In the genomic region with DNA sequence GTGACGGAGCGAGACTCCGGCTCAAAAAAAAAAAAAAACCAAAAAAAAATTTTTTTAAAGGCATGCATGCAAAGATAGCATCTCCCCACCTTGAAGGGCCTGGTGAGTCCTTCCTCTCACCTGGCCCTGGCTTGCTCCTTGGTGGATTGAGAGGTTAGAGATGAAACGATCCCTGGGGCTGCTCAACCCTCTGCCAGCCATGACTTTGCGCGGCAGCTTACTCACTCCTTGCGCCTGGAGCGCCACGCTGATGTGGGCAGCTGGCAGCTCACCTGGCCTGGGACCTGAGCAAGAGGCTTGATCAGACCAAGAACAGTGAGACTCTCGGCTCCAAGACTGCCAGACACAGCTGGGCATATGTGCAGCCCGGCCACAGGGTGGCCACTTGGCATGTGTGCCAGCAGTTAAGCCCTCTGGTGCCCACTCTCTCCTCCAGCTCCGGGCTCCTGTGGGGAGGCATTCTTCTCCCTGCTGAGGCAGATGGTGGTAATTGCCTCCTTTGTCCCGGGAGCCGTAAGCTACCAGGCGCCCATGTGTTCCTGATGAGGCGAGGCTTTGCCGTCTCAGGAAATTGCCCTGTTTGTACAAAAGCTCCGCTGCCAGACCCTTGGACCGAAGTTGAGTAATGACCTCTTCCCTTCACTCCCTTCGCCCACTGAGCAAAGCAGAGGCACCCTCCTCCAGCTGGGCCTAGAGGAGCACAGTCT, we compare ENCODE assay signal across 1 cellular context.
TF ChIP-seq lines count a peak whose summit lies in the region.

No MANE protein-coding gene starts in this region.

TF ChIP-seq in HepG2, 621 proteins besides CTCF, POLR2A, EP300 and RAD21 (continued from another document and continues in another):
- TF ChIP-seq, protein P1, sequence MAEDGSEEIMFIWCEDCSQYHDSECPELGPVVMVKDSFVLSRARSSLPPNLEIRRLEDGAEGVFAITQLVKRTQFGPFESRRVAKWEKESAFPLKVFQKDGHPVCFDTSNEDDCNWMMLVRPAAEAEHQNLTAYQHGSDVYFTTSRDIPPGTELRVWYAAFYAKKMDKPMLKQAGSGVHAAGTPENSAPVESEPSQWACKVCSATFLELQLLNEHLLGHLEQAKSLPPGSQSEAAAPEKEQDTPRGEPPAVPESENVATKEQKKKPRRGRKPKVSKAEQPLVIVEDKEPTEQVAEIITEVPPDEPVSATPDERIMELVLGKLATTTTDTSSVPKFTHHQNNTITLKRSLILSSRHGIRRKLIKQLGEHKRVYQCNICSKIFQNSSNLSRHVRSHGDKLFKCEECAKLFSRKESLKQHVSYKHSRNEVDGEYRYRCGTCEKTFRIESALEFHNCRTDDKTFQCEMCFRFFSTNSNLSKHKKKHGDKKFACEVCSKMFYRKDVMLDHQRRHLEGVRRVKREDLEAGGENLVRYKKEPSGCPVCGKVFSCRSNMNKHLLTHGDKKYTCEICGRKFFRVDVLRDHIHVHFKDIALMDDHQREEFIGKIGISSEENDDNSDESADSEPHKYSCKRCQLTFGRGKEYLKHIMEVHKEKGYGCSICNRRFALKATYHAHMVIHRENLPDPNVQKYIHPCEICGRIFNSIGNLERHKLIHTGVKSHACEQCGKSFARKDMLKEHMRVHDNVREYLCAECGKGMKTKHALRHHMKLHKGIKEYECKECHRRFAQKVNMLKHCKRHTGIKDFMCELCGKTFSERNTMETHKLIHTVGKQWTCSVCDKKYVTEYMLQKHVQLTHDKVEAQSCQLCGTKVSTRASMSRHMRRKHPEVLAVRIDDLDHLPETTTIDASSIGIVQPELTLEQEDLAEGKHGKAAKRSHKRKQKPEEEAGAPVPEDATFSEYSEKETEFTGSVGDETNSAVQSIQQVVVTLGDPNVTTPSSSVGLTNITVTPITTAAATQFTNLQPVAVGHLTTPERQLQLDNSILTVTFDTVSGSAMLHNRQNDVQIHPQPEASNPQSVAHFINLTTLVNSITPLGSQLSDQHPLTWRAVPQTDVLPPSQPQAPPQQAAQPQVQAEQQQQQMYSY (CRISPR knock-in tag; IDR thresholded peaks at IDR 0.05): no peak
- TF ChIP-seq PITX1 (CRISPR knock-in tag; IDR thresholded peaks at IDR 0.05) (no peak; the same call in 1 of the 2 replicates), SIX1 (CRISPR knock-in tag; IDR thresholded peaks at IDR 0.05; ENCODE audit: borderline replicate concordance) (no peak), KLF6 (CRISPR knock-in tag; IDR thresholded peaks at IDR 0.05) (no peak), NCOA5 (CRISPR knock-in tag; IDR thresholded peaks at IDR 0.05) (no peak), PAX8 (CRISPR knock-in tag; IDR thresholded peaks at IDR 0.05; ENCODE audit: borderline replicate concordance) (no peak), TBX2 (CRISPR knock-in tag; IDR thresholded peaks at IDR 0.05; ENCODE audit: borderline replicate concordance) (0 out of 2 replicates have a peak, but pooled peaks have one; percentile 32), STAG1 (CRISPR knock-in tag; IDR thresholded peaks at IDR 0.05) (no peak), ZNF747 (CRISPR knock-in tag; IDR thresholded peaks at IDR 0.05; ENCODE audit: borderline replicate concordance) (no peak; the same call in 1 of the 2 replicates), FOXM1 (CRISPR knock-in tag; IDR thresholded peaks at IDR 0.05) (no peak), ZFP1 (CRISPR knock-in tag; IDR thresholded peaks at IDR 0.05) (0 out of 2 replicates have a peak, but pooled peaks have one; percentile 32), HES4 (CRISPR knock-in tag; IDR thresholded peaks at IDR 0.05; ENCODE audit: borderline replicate concordance) (0 out of 2 replicates have a peak, but pooled peaks have one; percentile 42), ZNF362 (CRISPR knock-in tag; IDR thresholded peaks at IDR 0.05; ENCODE audit: borderline replicate concordance) (no peak), ZNF891 (CRISPR knock-in tag; IDR thresholded peaks at IDR 0.05) (peak; percentile 63; the same call in 1 of the 2 replicates), RAD51 (IDR thresholded peaks at IDR 0.05; ENCODE audit: borderline replicate concordance) (no peak), MTA3 (CRISPR knock-in tag; IDR thresholded peaks at IDR 0.05) (no peak), CHD2 (IDR thresholded peaks at IDR 0.05; ENCODE audit: low read depth, low read length) (no peak), ZSCAN21 (CRISPR knock-in tag; IDR thresholded peaks at IDR 0.05; ENCODE audit: borderline replicate concordance) (no peak), ZNF766 (CRISPR knock-in tag; IDR thresholded peaks at IDR 0.05; ENCODE audit: borderline replicate concordance) (peak; percentile 91; the same call in 1 of the 2 replicates), SIN3B (IDR thresholded peaks at IDR 0.05; ENCODE audit: low read length) (no peak), ZBTB14 (CRISPR knock-in tag; IDR thresholded peaks at IDR 0.05) (no peak), TCF12 (IDR thresholded peaks at IDR 0.05) (no peak), TCF12 (CRISPR knock-in tag; IDR thresholded peaks at IDR 0.05) (no peak), CBX5 (CRISPR knock-in tag; IDR thresholded peaks at IDR 0.05; ENCODE audit: borderline replicate concordance) (no peak; the same call in 1 of the 2 replicates), ZNF567 (CRISPR knock-in tag; IDR thresholded peaks at IDR 0.05; ENCODE audit: borderline replicate concordance) (no peak), ZNF263 (CRISPR knock-in tag; IDR thresholded peaks at IDR 0.05) (peak; percentile 95), PBX2 (CRISPR knock-in tag; IDR thresholded peaks at IDR 0.05) (no peak), NFAT5 (CRISPR knock-in tag; IDR thresholded peaks at IDR 0.05) (no peak), MATR3 (CRISPR knock-in tag; IDR thresholded peaks at IDR 0.05) (no peak), ZNF737 (CRISPR knock-in tag; IDR thresholded peaks at IDR 0.05; ENCODE audit: borderline replicate concordance) (0 out of 2 replicates have a peak, but pooled peaks have one; percentile 50), ZNF569 (CRISPR knock-in tag; IDR thresholded peaks at IDR 0.05; ENCODE audit: borderline replicate concordance) (no peak), ZNF790 (CRISPR knock-in tag; IDR thresholded peaks at IDR 0.05; ENCODE audit: borderline replicate concordance) (no peak), MYPOP (CRISPR knock-in tag; IDR thresholded peaks at IDR 0.05) (no peak), ZNF264 (CRISPR knock-in tag; IDR thresholded peaks at IDR 0.05) (no peak)
- TF ChIP-seq, protein P2, sequence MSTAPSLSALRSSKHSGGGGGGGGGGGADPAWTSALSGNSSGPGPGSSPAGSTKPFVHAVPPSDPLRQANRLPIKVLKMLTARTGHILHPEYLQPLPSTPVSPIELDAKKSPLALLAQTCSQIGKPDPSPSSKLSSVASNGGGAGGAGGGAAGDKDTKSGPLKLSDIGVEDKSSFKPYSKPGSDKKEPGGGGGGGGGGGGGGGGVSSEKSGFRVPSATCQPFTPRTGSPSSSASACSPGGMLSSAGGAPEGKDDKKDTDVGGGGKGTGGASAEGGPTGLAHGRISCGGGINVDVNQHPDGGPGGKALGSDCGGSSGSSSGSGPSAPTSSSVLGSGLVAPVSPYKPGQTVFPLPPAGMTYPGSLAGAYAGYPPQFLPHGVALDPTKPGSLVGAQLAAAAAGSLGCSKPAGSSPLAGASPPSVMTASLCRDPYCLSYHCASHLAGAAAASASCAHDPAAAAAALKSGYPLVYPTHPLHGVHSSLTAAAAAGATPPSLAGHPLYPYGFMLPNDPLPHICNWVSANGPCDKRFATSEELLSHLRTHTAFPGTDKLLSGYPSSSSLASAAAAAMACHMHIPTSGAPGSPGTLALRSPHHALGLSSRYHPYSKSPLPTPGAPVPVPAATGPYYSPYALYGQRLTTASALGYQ (CRISPR knock-in tag; IDR thresholded peaks at IDR 0.05): 0 out of 2 replicates have a peak, but pooled peaks have one; percentile 40
- TF ChIP-seq, protein P3, sequence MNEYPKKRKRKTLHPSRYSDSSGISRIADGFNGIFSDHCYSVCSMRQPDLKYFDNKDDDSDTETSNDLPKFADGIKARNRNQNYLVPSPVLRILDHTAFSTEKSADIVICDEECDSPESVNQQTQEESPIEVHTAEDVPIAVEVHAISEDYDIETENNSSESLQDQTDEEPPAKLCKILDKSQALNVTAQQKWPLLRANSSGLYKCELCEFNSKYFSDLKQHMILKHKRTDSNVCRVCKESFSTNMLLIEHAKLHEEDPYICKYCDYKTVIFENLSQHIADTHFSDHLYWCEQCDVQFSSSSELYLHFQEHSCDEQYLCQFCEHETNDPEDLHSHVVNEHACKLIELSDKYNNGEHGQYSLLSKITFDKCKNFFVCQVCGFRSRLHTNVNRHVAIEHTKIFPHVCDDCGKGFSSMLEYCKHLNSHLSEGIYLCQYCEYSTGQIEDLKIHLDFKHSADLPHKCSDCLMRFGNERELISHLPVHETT (CRISPR knock-in tag; conservative IDR thresholded peaks at IDR 0.05): no peak
- TF ChIP-seq, protein P4, sequence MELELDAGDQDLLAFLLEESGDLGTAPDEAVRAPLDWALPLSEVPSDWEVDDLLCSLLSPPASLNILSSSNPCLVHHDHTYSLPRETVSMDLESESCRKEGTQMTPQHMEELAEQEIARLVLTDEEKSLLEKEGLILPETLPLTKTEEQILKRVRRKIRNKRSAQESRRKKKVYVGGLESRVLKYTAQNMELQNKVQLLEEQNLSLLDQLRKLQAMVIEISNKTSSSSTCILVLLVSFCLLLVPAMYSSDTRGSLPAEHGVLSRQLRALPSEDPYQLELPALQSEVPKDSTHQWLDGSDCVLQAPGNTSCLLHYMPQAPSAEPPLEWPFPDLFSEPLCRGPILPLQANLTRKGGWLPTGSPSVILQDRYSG (CRISPR knock-in tag; IDR thresholded peaks at IDR 0.05): no peak
